Comparison of ENCODE assay signal across 22 cellular contexts in genomic region chr17:50539762-50540440, GRCh38. TPM values are rescaled to one million over a fixed set of nuclear protein-coding genes. Genes with fewer than 3 reads are reported as not detected.
DNase-seq lines count a peak whose midpoint lies in the region; ATAC-seq, FAIRE-seq and TF ChIP-seq lines count a peak whose summit lies in the region.
"Had no signal": no experiment of that assay in that cellular context is flagged by ENCODE, and none has a peak within 500 bp of the region (broad histone marks: within the 10 kb centered on the region; RNA-seq: fewer than 3 reads in every experiment).

No MANE protein-coding gene starts in this region.

- H3K9me3 ChIP-seq in endodermal cell (ENCODE audit: control insufficient read depth, low read length) (no peaks in the 10 kb centered on the region), pancreas (no peaks in the 10 kb centered on the region)
- H3K9me3 ChIP-seq: upper lobe of left lung had no signal

- DNase-seq in DMS153 (lab: John Stamatoyannopoulos, UW), result peak; percentile 8
- peak; percentile 39 for DNase-seq in NCI-H2196 treated with DMSO at 0.1 percent for 48 hours (lab: John Stamatoyannopoulos, UW; ENCODE audit: unreplicated experiment)
- peak; percentile 83 for DNase-seq in endodermal cell
- peak in 4 of 6 donors; percentile 22 to 79 (median 51) for DNase-seq in pancreas
- no peak for DNase-seq in NCI-H1694 treated with DMSO at 0.1 percent for 48 hours (lab: John Stamatoyannopoulos, UW)
- no peak for DNase-seq in Right ventricle myocardium inferior (ENCODE audit: missing footprints)
- DNase-seq: activated CD8-positive, alpha-beta memory T cell treated with anti-CD3 and anti-CD28 coated beads, Interleukin-2, amount 50 U/mL, for 4 hours; central memory CD4-positive, alpha-beta T cell; NCI-H2081 treated with DMSO at 0.1 percent for 48 hours; stimulated activated CD8-positive, alpha-beta memory T cell treated with anti-CD3 and anti-CD28 coated beads, Interleukin-4, amount 100 ng/mL, for 48 hours; T-cell had no signal

- H3K27ac ChIP-seq in endodermal cell (ENCODE audit: low read depth, low read length) (no peak overlapping the region), pancreas (no peak overlapping the region)
- H3K27ac ChIP-seq: HL-60, upper lobe of left lung had no signal

- H3K4me1 Mint-ChIP-seq in endodermal cell, result peaks cover 10% of the 10 kb centered on the region

- no peaks in the 10 kb centered on the region for H3K36me3 Mint-ChIP-seq in endodermal cell (ENCODE audit: low read depth)
- H3K36me3 Mint-ChIP-seq: activated naive CD8-positive, alpha-beta T cell; T-cell had no signal

- H3K9me3 Mint-ChIP-seq in endodermal cell, result no peaks in the 10 kb centered on the region
- H3K9me3 Mint-ChIP-seq: T-cell had no signal

- peaks cover 27% of the 10 kb centered on the region for H3K27me3 Mint-ChIP-seq in endodermal cell (ENCODE audit: insufficient read depth)

- H3K27ac Mint-ChIP-seq in endodermal cell, result no peak overlapping the region
- H3K27ac Mint-ChIP-seq: activated naive CD8-positive, alpha-beta T cell; T-cell had no signal

- H3K27me3 ChIP-seq in endodermal cell (ENCODE audit: control insufficient read depth, insufficient read depth, low read length, poor library complexity, severe bottlenecking) (peaks cover 7% of the 10 kb centered on the region), pancreas (no peaks in the 10 kb centered on the region)
- H3K27me3 ChIP-seq: upper lobe of left lung had no signal

- no peak overlapping the region for H3K9ac ChIP-seq in endodermal cell (ENCODE audit: extremely low read depth, low read length, poor library complexity, severe bottlenecking)

- intact Hi-C loops in pancreas (cut with DNase I) (loop anchor here (5.0 to 10.0 kb wide), 4 partner anchors 53 to 305 kb away; no protein-coding TSS in a partner anchor), Right ventricle myocardium inferior (cut with DNase I) (loop anchor here (10.0 kb wide), 1 partner anchor 415 kb away; no protein-coding TSS in a partner anchor)

- H3K36me3 ChIP-seq in endodermal cell (ENCODE audit: control insufficient read depth, insufficient read depth, low read length) (no peaks in the 10 kb centered on the region), pancreas (peaks cover 0 to 39% (median 3%) of the 10 kb centered on the region in 3 donors)
- H3K36me3 ChIP-seq: upper lobe of left lung had no signal

- TF ChIP-seq CTCF in endodermal cell (conservative IDR thresholded peaks at IDR 0.05) (no peak), pancreas (IDR thresholded peaks at IDR 0.05) (no peak)

- no peak overlapping the region for H3K4me3 Mint-ChIP-seq in endodermal cell
- H3K4me3 Mint-ChIP-seq: activated naive CD8-positive, alpha-beta T cell had no signal

- no peak overlapping the region for H3K4me3 ChIP-seq in endodermal cell (ENCODE audit: low read length)
- H3K4me3 ChIP-seq in pancreas, result no peak overlapping the region
- H3K4me3 ChIP-seq: upper lobe of left lung had no signal

- no peak for FAIRE-seq in pancreas (lab: Jason Lieb, UNC)
- FAIRE-seq: endometrium, H54 had no signal

- ATAC-seq in pancreas, result no peak
- no peak for ATAC-seq in GM18511 (IDR thresholded peaks at IDR 0.05; ENCODE audit: unreplicated experiment)
- no peak for ATAC-seq in GM18873 (IDR thresholded peaks at IDR 0.05; ENCODE audit: low FRiP score, unreplicated experiment)
- ATAC-seq in Right ventricle myocardium inferior, result no peak
- ATAC-seq: activated CD4-positive, CD25-positive, alpha-beta regulatory T cell treated with anti-CD3 and anti-CD28 coated beads, Interleukin-2, amount 50 U/mL, for 24 hours; T-cell had no signal

- H3K4me1 ChIP-seq in endodermal cell (ENCODE audit: control insufficient read depth, insufficient read depth, low read length) (peaks cover 6% of the 10 kb centered on the region), pancreas (peaks cover 18 to 34% (median 24%) of the 10 kb centered on the region in 3 donors)

- 82 to 89% methylated on average over 5 to 10 of the region's 10 CpGs for WGBS in endodermal cell (ENCODE audit: insufficient coverage in 1 of 2, insufficient read length in 1 of 2), 2 experiments
- whole genome bisulfite sequencing in pancreas, 2 donors, result 61 to 67% methylated on average over 10 of the region's 10 CpGs

RNA-seq across cellular contexts. Expression of gene SPATA20, which starts 7.1 kb away (rescaled TPM):
- 10 to 100 TPM; 40.4 to 40.5 TPM for total RNA-seq in endodermal cell
- 22.2 TPM for polyA plus RNA-seq in endodermal cell (2013, experiment 1 of 2)
- polyA plus RNA-seq in endodermal cell (2013, experiment 2 of 2), result 21.2 TPM
- 10 to 100 TPM; 26.9 to 42.3 (median 36.1) TPM for total RNA-seq in pancreas
- polyA plus RNA-seq in pancreas, result 10 to 100 TPM; 70.1 to 80.8 TPM
- 60.4 TPM for total RNA-seq in Right ventricle myocardium inferior

RNA-seq across cellular contexts. Expression of gene EPN3, which starts 7.4 kb away (rescaled TPM):
- total RNA-seq in endodermal cell (under 1 TPM in 1 of 2 donors, not detected in 1; 0.66 TPM), pancreas (10 to 100 TPM in 4 of 6 donors, 1 to 10 TPM in 2; 7.6 to 30.2 (median 12.7) TPM), Right ventricle myocardium inferior (21.5 TPM)
- 0.21 TPM for polyA plus RNA-seq in endodermal cell (2013, experiment 1 of 2)
- polyA plus RNA-seq in endodermal cell (2013, experiment 2 of 2), result not detected
- polyA plus RNA-seq in pancreas, result 10 to 100 TPM in 1 of 2 donors, 1 to 10 TPM in 1; 6.9 to 25.4 TPM

RNA-seq across cellular contexts. Expression of gene CACNA1G, which starts 20.6 kb away (rescaled TPM):
- total RNA-seq in endodermal cell, result 1 to 10 TPM in 1 of 2 donors, under 1 TPM in 1; 0.84 to 1.1 TPM
- 7.5 TPM for polyA plus RNA-seq in endodermal cell (2013, experiment 1 of 2)
- polyA plus RNA-seq in endodermal cell (2013, experiment 2 of 2), result 6.6 TPM
- total RNA-seq in pancreas, result under 1 TPM in 5 of 6 donors, not detected in 1; 0.03 to 0.37 (median 0.09) TPM
- polyA plus RNA-seq in pancreas, result under 1 TPM; 0.02 to 0.11 TPM
- 0.38 TPM for total RNA-seq in Right ventricle myocardium inferior
- total RNA-seq: glomerular endothelial cell, kidney epithelial cell, OCI-LY7, T-cell had no signal

RNA-seq across cellular contexts. Expression of gene MYCBPAP, which starts 31.7 kb away (rescaled TPM):
- total RNA-seq in endodermal cell (1 to 10 TPM; 3.5 to 7.1 TPM), pancreas (1 to 10 TPM in 3 of 6 donors, under 1 TPM in 3; 0.43 to 1.1 (median 0.80) TPM), Right ventricle myocardium inferior (0.81 TPM)
- 2.6 TPM for polyA plus RNA-seq in endodermal cell (2013, experiment 1 of 2)
- polyA plus RNA-seq in endodermal cell (2013, experiment 2 of 2), result 1.6 TPM
- polyA plus RNA-seq in pancreas, result 1 to 10 TPM; 1.1 to 1.7 TPM

Comparison
In these comparisons a context has a peak if more than half of its experiments do, and no peak if none do; other contexts are left out.
1. DNase-seq: peak in DMS153 (single experiment), NCI-H2196 treated with DMSO at 0.1 percent for 48 hours (single experiment), endodermal cell (single experiment) and pancreas (4 of 6); none in NCI-H1694 treated with DMSO at 0.1 percent for 48 hours (single experiment) and Right ventricle myocardium inferior (single experiment).
2. RNA of gene EPN3, which starts 7.4 kb away (total RNA-seq): 21.5 TPM in Right ventricle myocardium inferior (single experiment) and 7.6 to 30.2 TPM in pancreas; 0.66 TPM in endodermal cell; every median in the first group is over 4 times any median in the second.